8 cellular contexts compared by ENCODE assay signal in the genomic region with DNA sequence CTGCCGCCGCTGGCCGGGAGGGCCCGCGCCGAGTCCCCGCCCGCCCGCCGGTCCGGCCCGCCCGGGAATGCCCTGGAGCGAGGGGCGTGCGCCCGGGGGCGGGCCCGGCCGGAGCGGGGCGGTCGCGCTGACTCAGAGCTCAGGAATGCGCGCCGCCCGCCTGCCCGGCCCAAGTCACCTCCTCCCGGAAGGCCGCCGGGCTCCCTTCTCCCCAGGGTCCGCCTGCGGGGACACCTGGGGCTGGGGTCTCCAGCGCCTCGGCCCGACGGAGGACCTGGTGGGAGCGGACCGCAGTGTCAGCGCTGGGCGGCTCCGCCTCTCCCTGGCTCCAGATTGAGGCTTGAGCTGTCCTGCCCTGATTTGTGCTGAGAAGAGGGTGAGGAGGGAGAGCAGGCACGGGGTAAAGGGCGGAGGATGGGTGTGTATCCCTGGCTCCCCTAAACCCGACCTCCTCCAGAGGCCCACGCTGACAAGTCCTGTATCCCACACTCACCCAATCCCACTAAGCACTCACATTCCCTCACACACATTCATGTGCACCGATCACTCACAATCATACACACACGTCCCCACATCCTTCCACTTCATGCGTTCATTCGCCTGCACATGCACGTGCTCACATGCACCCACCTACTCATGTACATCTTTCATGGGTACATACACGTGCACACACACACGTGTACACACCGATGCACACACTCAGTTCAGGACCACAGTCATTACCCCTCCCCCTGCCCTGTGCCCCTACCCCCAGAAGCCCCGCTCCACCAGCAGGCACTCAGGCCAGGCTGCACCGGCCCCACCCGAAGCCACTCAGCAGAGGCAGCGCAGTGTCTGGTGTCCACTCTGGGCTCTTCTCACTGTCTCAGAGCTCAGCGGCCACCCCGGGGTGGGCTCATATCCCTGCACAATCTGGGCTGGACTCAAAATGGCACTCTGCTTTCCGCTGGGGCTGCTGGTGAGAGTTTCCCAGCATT.
DNase-seq lines count a peak whose midpoint lies in the region; ATAC-seq lines count a peak whose summit lies in the region.

A gene with protein sequence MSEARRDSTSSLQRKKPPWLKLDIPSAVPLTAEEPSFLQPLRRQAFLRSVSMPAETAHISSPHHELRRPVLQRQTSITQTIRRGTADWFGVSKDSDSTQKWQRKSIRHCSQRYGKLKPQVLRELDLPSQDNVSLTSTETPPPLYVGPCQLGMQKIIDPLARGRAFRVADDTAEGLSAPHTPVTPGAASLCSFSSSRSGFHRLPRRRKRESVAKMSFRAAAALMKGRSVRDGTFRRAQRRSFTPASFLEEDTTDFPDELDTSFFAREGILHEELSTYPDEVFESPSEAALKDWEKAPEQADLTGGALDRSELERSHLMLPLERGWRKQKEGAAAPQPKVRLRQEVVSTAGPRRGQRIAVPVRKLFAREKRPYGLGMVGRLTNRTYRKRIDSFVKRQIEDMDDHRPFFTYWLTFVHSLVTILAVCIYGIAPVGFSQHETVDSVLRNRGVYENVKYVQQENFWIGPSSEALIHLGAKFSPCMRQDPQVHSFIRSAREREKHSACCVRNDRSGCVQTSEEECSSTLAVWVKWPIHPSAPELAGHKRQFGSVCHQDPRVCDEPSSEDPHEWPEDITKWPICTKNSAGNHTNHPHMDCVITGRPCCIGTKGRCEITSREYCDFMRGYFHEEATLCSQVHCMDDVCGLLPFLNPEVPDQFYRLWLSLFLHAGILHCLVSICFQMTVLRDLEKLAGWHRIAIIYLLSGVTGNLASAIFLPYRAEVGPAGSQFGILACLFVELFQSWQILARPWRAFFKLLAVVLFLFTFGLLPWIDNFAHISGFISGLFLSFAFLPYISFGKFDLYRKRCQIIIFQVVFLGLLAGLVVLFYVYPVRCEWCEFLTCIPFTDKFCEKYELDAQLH (minus strand): TSS at position 71 of the 977 bp plus-strand sequence. CDS start 7,616 bp downstream, outside the sequence.

- no peaks in the 10 kb centered on the region for H3K36me3 Mint-ChIP-seq in stimulated activated naive CD8-positive, alpha-beta T cell treated with anti-CD3 and anti-CD28 coated beads, Interleukin-15, Interleukin-2, amounts not matched to agents 100 ng/mL and 50 ng/mL, for 24 hours (ENCODE audit: low read depth)

- H3K27ac ChIP-seq in cingulate gyrus (ENCODE audit: low read depth, low read length) (peak within 1 kb of the TSS; percentile 41), layer of hippocampus (ENCODE audit: low read depth, low read length) (peak within 1 kb of the TSS; percentile 58)

- peaks cover 21% of the 10 kb centered on the region for H3K4me1 Mint-ChIP-seq in stimulated activated naive CD8-positive, alpha-beta T cell treated with anti-CD3 and anti-CD28 coated beads, Interleukin-15, Interleukin-2, amounts not matched to agents 100 ng/mL and 50 ng/mL, for 24 hours (ENCODE audit: low read depth)

- H3K9me3 Mint-ChIP-seq in stimulated activated naive CD8-positive, alpha-beta T cell treated with anti-CD3 and anti-CD28 coated beads, Interleukin-15, Interleukin-2, amounts not matched to agents 100 ng/mL and 50 ng/mL, for 24 hours: no peaks in the 10 kb centered on the region

- peak within 1 kb of the TSS; percentile 70 for H3K4me3 Mint-ChIP-seq in stimulated activated naive CD8-positive, alpha-beta T cell treated with anti-CD3 and anti-CD28 coated beads, Interleukin-15, Interleukin-2, amounts not matched to agents 100 ng/mL and 50 ng/mL, for 24 hours

- H3K27me3 Mint-ChIP-seq in stimulated activated naive CD8-positive, alpha-beta T cell treated with anti-CD3 and anti-CD28 coated beads, Interleukin-15, Interleukin-2, amounts not matched to agents 100 ng/mL and 50 ng/mL, for 24 hours: peaks cover 30% of the 10 kb centered on the region

- ATAC-seq in HG03045 (IDR thresholded peaks at IDR 0.05; ENCODE audit: unreplicated experiment): no peak
- no peak for ATAC-seq in HG02970 (IDR thresholded peaks at IDR 0.05; ENCODE audit: low FRiP score, unreplicated experiment)

- peak within 1 kb of the TSS; percentile 50 for H3K27ac Mint-ChIP-seq in stimulated activated naive CD8-positive, alpha-beta T cell treated with anti-CD3 and anti-CD28 coated beads, Interleukin-15, Interleukin-2, amounts not matched to agents 100 ng/mL and 50 ng/mL, for 24 hours

- H3K27me3 ChIP-seq in layer of hippocampus (ENCODE audit: control insufficient read depth, insufficient read depth, low read length): no peaks in the 10 kb centered on the region

- peak; percentile 95 for DNase-seq in GM03348 (ENCODE audit: low spot score)
- peak; percentile 63 for DNase-seq in NCI-H69 (lab: John Stamatoyannopoulos, UW)
- no peak for DNase-seq in NCI-H1930 (lab: John Stamatoyannopoulos, UW)

Comparison
In these comparisons a context has a peak if more than half of its experiments do, and no peak if none do; other contexts are left out.
1. DNase-seq: peak in GM03348 (single experiment) and NCI-H69 (single experiment); none in NCI-H1930 (0 of 2).